ENCODE assay signal across 1 cellular context in the genomic region with DNA sequence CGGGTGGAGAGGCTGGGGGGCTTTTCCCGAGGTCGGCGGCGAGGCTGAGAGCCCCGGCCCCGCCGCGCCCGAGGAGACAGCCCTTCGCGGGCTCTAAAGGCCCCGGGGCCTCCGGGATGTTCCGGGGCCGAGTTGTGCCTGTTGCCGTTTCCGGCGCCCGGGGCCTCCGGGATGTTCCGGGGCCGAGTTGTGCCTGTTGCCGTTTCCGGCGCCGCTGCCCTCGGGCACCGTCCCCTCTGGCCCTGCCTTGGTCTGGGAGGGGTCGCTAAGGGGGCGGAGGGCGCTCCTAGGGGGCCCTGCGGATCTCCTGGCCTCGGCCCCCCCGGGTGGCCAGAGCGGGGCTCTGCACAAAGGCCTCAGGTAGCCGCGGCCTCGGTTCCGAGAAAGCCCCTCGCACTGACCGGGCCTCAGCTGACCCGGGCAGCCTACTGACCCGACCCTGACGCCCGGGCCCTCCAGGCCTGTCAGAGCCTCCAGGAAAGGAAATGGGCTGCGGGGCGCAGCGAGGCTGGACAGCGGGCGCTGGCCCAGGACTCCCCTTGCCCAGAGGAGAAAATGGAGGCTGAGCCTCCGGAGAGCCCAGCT.
TF ChIP-seq lines count a peak whose summit lies in the region.

No MANE protein-coding gene starts in this region.

TF ChIP-seq in H1, 55 proteins besides CTCF, POLR2A, EP300 and RAD21:
- no peak for TF ChIP-seq SIRT6 (IDR thresholded peaks at IDR 0.05; ENCODE audit: low read length)
- TF ChIP-seq TAF1 (IDR thresholded peaks at IDR 0.05; ENCODE audit: low read depth, low read length) = no peak
- TF ChIP-seq BCL11A (IDR thresholded peaks at IDR 0.05; ENCODE audit: low read depth in 2 of 2, low read length in 2 of 2) = no peak
- TF ChIP-seq, protein P1, sequence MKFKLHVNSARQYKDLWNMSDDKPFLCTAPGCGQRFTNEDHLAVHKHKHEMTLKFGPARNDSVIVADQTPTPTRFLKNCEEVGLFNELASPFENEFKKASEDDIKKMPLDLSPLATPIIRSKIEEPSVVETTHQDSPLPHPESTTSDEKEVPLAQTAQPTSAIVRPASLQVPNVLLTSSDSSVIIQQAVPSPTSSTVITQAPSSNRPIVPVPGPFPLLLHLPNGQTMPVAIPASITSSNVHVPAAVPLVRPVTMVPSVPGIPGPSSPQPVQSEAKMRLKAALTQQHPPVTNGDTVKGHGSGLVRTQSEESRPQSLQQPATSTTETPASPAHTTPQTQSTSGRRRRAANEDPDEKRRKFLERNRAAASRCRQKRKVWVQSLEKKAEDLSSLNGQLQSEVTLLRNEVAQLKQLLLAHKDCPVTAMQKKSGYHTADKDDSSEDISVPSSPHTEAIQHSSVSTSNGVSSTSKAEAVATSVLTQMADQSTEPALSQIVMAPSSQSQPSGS (IDR thresholded peaks at IDR 0.05; ENCODE audit: low read length) = no peak
- no peak for TF ChIP-seq SAP30 (IDR thresholded peaks at IDR 0.05; ENCODE audit: insufficient read depth, insufficient replicate concordance, low read length)
- no peak for TF ChIP-seq EZH2 (IDR thresholded peaks at IDR 0.05; ENCODE audit: low read depth, low read length, severe bottlenecking)
- TF ChIP-seq RXRA (IDR thresholded peaks at IDR 0.05; ENCODE audit: insufficient read depth, low read depth, low read length) = no peak
- TF ChIP-seq, protein P2, sequence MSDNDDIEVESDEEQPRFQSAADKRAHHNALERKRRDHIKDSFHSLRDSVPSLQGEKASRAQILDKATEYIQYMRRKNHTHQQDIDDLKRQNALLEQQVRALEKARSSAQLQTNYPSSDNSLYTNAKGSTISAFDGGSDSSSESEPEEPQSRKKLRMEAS (IDR thresholded peaks at IDR 0.05) = no peak
- no peak for TF ChIP-seq CBX5 (IDR thresholded peaks at IDR 0.05; ENCODE audit: low read depth, low read length)
- no peak for TF ChIP-seq NANOG (IDR thresholded peaks at IDR 0.05; ENCODE audit: insufficient read depth, low read depth, low read length, poor library complexity, severe bottlenecking)
- no peak for TF ChIP-seq SP1 (IDR thresholded peaks at IDR 0.05; ENCODE audit: low read depth, low read length)
- TF ChIP-seq SIX5 (IDR thresholded peaks at IDR 0.05; ENCODE audit: low read depth, low read length) = no peak
- TF ChIP-seq PHF8 (conservative IDR thresholded peaks at IDR 0.05; ENCODE audit: low read depth, low read length) = no peak
- no peak for TF ChIP-seq SRF (IDR thresholded peaks at IDR 0.05; ENCODE audit: low read depth, low read length)
- TF ChIP-seq FOSL1 (IDR thresholded peaks at IDR 0.05; ENCODE audit: insufficient read depth, low read depth, low read length) = no peak
- TF ChIP-seq KDM4A (IDR thresholded peaks at IDR 0.05; ENCODE audit: low read depth, low read length, severe bottlenecking) = no peak
- TF ChIP-seq CTBP2 (IDR thresholded peaks at IDR 0.05; ENCODE audit: borderline replicate concordance, insufficient read depth, insufficient read length, low read length) = no peak
- no peak for TF ChIP-seq HDAC6 (IDR thresholded peaks at IDR 0.05; ENCODE audit: low read depth, low read length)
